In the genomic region with DNA sequence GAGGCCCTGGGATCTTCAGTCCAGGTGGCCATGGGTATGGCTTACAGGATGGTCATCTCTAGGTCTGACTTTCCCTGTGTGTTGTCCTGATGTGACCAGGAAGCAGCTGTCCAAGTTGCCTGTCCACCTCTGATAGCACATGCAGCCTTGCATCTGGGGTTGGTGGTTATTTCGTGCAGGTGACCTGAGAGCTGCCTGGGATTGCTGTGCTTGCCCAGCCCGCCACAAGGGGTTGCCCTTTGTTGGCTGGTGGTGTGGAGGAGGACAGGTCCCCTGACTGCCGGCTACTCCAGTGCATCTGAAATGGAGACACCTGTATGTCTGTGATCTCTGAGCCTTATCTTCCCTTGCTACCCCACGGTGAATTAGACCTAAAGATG, we compare ENCODE assay signal across 9 cellular contexts.
DNase-seq lines count a peak whose midpoint lies in the region; ATAC-seq and TF ChIP-seq lines count a peak whose summit lies in the region.
"Had no signal": no experiment of that assay in that cellular context is flagged by ENCODE, and none has a peak within 500 bp of the region (broad histone marks: within the 10 kb centered on the region; RNA-seq: fewer than 3 reads in every experiment).

No MANE protein-coding gene starts in this region.

- no peaks in the 10 kb centered on the region for H3K27me3 Mint-ChIP-seq in stimulated activated naive CD8-positive, alpha-beta T cell treated with anti-CD3 and anti-CD28 coated beads, Interleukin-15, amount 100 ng/mL, for 72 hours
- H3K27me3 Mint-ChIP-seq in glutamatergic neuron (ENCODE audit: unreplicated experiment), result no peaks in the 10 kb centered on the region
- H3K27me3 Mint-ChIP-seq: B cell had no signal

- peak overlapping the region in 1 of 2 donors; percentile 88 for H3K27ac Mint-ChIP-seq in stimulated activated naive CD8-positive, alpha-beta T cell treated with anti-CD3 and anti-CD28 coated beads, Interleukin-15, amount 100 ng/mL, for 72 hours
- no peak overlapping the region for H3K27ac Mint-ChIP-seq in glutamatergic neuron (ENCODE audit: unreplicated experiment)
- H3K27ac Mint-ChIP-seq: B cell had no signal

- H3K4me3 ChIP-seq in body of pancreas (no peak overlapping the region), left lung (no peak overlapping the region), BE2C (ENCODE audit: low read depth, low read length) (no peak overlapping the region)

- intact Hi-C loops in body of pancreas (cut with DNase I), result no loop called here
- intact Hi-C loops in left lung (cut with DNase I), result no loop called here

- H3K27ac ChIP-seq in body of pancreas (peak overlapping the region in 3 of 4 donors; percentile 68 to 70 (median 68)), left lung (peak overlapping the region; percentile 72 to 77)

- peaks cover 59% of the 10 kb centered on the region for H3K4me1 Mint-ChIP-seq in stimulated activated naive CD8-positive, alpha-beta T cell treated with anti-CD3 and anti-CD28 coated beads, Interleukin-15, amount 100 ng/mL, for 72 hours
- peaks cover 22% of the 10 kb centered on the region for H3K4me1 Mint-ChIP-seq in glutamatergic neuron (ENCODE audit: low read depth, unreplicated experiment)

- H3K4me3 Mint-ChIP-seq in stimulated activated naive CD8-positive, alpha-beta T cell treated with anti-CD3 and anti-CD28 coated beads, Interleukin-15, amount 100 ng/mL, for 72 hours, result no peak overlapping the region
- no peak overlapping the region for H3K4me3 Mint-ChIP-seq in glutamatergic neuron (ENCODE audit: unreplicated experiment)
- H3K4me3 Mint-ChIP-seq: B cell had no signal

- peaks cover 4% of the 10 kb centered on the region for H3K36me3 Mint-ChIP-seq in glutamatergic neuron (ENCODE audit: unreplicated experiment)

- TF ChIP-seq CTCF in body of pancreas (IDR thresholded peaks at IDR 0.05), result peak in 2 of 7 experiments; percentile 4 to 12
- no peak for TF ChIP-seq CTCF in left lung (IDR thresholded peaks at IDR 0.05)
- TF ChIP-seq CTCF in BE2C (IDR thresholded peaks at IDR 0.05; ENCODE audit: low read depth, low read length), result no peak; the same call in 1 of the 2 replicates
- no peak for TF ChIP-seq CTCF in glutamatergic neuron (IDR thresholded peaks at IDR 0.05; ENCODE audit: partially characterized antibody, unreplicated experiment)

- H3K9me3 ChIP-seq in body of pancreas, result no peaks in the 10 kb centered on the region
- H3K9me3 ChIP-seq in left lung, result no peaks in the 10 kb centered on the region
- H3K9me3 ChIP-seq in BE2C, result no peaks in the 10 kb centered on the region

- WGBS in body of pancreas, 2 donors, result 89 to 93% methylated on average over 4 of the region's 4 CpGs

- H3K36me3 ChIP-seq in body of pancreas (replicated peaks in 1 of 2; ENCODE audit: insufficient read depth in 1 of 2, low read depth in 2 of 2) (no peaks in the 10 kb centered on the region), left lung (no peaks in the 10 kb centered on the region), BE2C (no peaks in the 10 kb centered on the region)

- ATAC-seq in stimulated activated naive CD8-positive, alpha-beta T cell treated with anti-CD3 and anti-CD28 coated beads, Interleukin-15, Interleukin-2, amounts not matched to agents 100 U/mL and 50 U/mL, for 24 hours, result peak; percentile 28
- no peak for ATAC-seq in stimulated activated naive CD8-positive, alpha-beta T cell treated with anti-CD3 and anti-CD28 coated beads, Interleukin-15, amount 100 ng/mL, for 72 hours
- no peak for ATAC-seq in body of pancreas
- ATAC-seq in left lung, result no peak

- H3K4me1 ChIP-seq in body of pancreas (peaks cover 23% of the 10 kb centered on the region), left lung (peaks cover 28 to 71% of the 10 kb centered on the region in 2 donors), BE2C (peaks cover 13% of the 10 kb centered on the region)

- TF ChIP-seq POLR2A in body of pancreas (IDR thresholded peaks at IDR 0.05), result no peak

- DNase-seq in stimulated activated naive CD8-positive, alpha-beta T cell treated with anti-CD3 and anti-CD28 coated beads, Interleukin-15, Interleukin-2, amounts not matched to agents 100 U/mL and 50 U/mL, for 24 hours, result no peak
- no peak for DNase-seq in stimulated activated naive CD8-positive, alpha-beta T cell treated with anti-CD3 and anti-CD28 coated beads, Interleukin-15, amount 100 ng/mL, for 72 hours
- DNase-seq in body of pancreas, result no peak
- no peak for DNase-seq in left lung
- no peak for DNase-seq in BE2C
- DNase-seq in T-helper 2 cell, result no peak
- DNase-seq in glutamatergic neuron, result no peak
- no peak for DNase-seq in activated CD4-positive, alpha-beta T cell treated with anti-CD3 and anti-CD28 coated beads, Interleukin-2, amount 50 U/mL, for 48 hours

- no peaks in the 10 kb centered on the region for H3K27me3 ChIP-seq in body of pancreas
- H3K27me3 ChIP-seq in left lung, result no peaks in the 10 kb centered on the region
- no peaks in the 10 kb centered on the region for H3K27me3 ChIP-seq in BE2C

- peaks cover 0 to 7% of the 10 kb centered on the region in 2 donors for H3K9me3 Mint-ChIP-seq in stimulated activated naive CD8-positive, alpha-beta T cell treated with anti-CD3 and anti-CD28 coated beads, Interleukin-15, amount 100 ng/mL, for 72 hours
- peaks cover 2% of the 10 kb centered on the region for H3K9me3 Mint-ChIP-seq in glutamatergic neuron (ENCODE audit: unreplicated experiment)
